ENCODE assay signal across 10 cellular contexts in the genomic region with DNA sequence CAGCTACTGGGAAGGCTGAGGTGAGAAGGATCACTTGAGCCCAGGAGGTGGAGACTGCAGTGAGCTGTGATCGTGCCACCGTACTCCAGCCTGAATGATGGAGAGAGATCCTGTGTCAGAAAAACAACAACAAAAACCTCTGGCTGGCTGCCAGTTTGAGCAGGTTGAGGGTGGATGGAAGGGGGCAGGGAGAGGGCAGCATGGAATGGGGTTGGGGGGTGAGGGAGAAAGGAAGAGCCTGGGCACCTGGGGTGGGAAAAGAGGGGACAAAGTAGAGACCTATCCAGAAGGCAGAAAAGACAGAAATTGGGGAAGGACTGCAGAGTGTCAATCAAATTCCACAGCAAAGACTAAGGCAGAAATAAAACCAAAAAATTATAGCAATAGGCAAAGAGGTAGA. TPM values are rescaled to one million over a fixed set of nuclear protein-coding genes. Genes with fewer than 3 reads are reported as not detected.
A peak's percentile ranks its signal among the peaks of the same experiment; 100 is the strongest.
DNase-seq lines count a peak whose midpoint lies in the region; ATAC-seq and TF ChIP-seq lines count a peak whose summit lies in the region.
"Had no signal": no experiment of that assay in that cellular context is flagged by ENCODE, and none has a peak within 500 bp of the region (broad histone marks: within the 10 kb centered on the region; RNA-seq: fewer than 3 reads in every experiment).

No MANE protein-coding gene starts in this region.

- H3K27ac ChIP-seq in CD4-positive, alpha-beta T cell (ENCODE audit: low read depth, low read length) = no peak overlapping the region
- H3K27ac ChIP-seq in HUES64 (ENCODE audit: low read depth, low read length) (peak overlapping the region; percentile 97; the same call in 1 of the 2 replicates), heart right ventricle (peak overlapping the region in 2 of 10 donors; percentile 13 to 93)
- H3K27ac ChIP-seq: ascending aorta, thyroid gland had no signal

- no peak for ATAC-seq in CD4-positive, alpha-beta T cell (ENCODE audit: poor library complexity)
- ATAC-seq in activated B cell treated with CpG ODN at 0.5 μM for 24 hours (ENCODE audit: low read depth) (no peak), heart right ventricle (no peak), GM21619 (IDR thresholded peaks at IDR 0.05; ENCODE audit: unreplicated experiment) (no peak)

- no peak for DNase-seq in CD4-positive, alpha-beta T cell
- DNase-seq in activated B cell treated with CpG ODN at 0.5 μM for 24 hours (no peak), lung microvascular endothelial cell (ENCODE audit: low read depth in 2 of 2) (peak; percentile 15 to 20), LoVo (ENCODE audit: low spot score) (no peak), heart right ventricle (no peak), AML-193 (lab: John Stamatoyannopoulos, UW) (no peak)

- peak overlapping the region; percentile 96 for H3K9ac ChIP-seq in HUES64 (ENCODE audit: low read depth, low read length)

- H3K4me1 Mint-ChIP-seq in CD4-positive, alpha-beta T cell (ENCODE audit: low read depth) = peaks cover 46% of the 10 kb centered on the region
- H3K4me1 Mint-ChIP-seq in activated B cell treated with CpG ODN at 0.5 μM for 24 hours = peaks cover 45% of the 10 kb centered on the region

- H3K4me3 ChIP-seq in HUES64 (ENCODE audit: low read length) = peak overlapping the region; percentile 100; the same call in 1 of the 2 replicates
- H3K4me3 ChIP-seq in heart right ventricle = peak overlapping the region in 1 of 10 donors; percentile 83

- H3K27ac Mint-ChIP-seq in CD4-positive, alpha-beta T cell = no peak overlapping the region
- H3K27ac Mint-ChIP-seq in activated B cell treated with CpG ODN at 0.5 μM for 24 hours = peak overlapping the region; percentile 95

- H3K4me1 ChIP-seq in HUES64 (ENCODE audit: insufficient read depth, low read length) = peaks cover 3% of the 10 kb centered on the region
- peaks cover 9 to 48% (median 36%) of the 10 kb centered on the region in 9 donors for H3K4me1 ChIP-seq in heart right ventricle

- H3K36me3 Mint-ChIP-seq in CD4-positive, alpha-beta T cell (ENCODE audit: low read depth) = peaks cover 32% of the 10 kb centered on the region
- peaks cover 61% of the 10 kb centered on the region for H3K36me3 Mint-ChIP-seq in activated B cell treated with CpG ODN at 0.5 μM for 24 hours (ENCODE audit: low read depth)

- no peaks in the 10 kb centered on the region for H3K27me3 ChIP-seq in CD4-positive, alpha-beta T cell (ENCODE audit: control insufficient read depth, insufficient read depth, low read length)
- no peaks in the 10 kb centered on the region for H3K27me3 ChIP-seq in HUES64 (ENCODE audit: insufficient read depth, low read length)
- H3K27me3 ChIP-seq in heart right ventricle = peaks cover 0 to 6% (median 0%) of the 10 kb centered on the region in 7 donors
- H3K27me3 ChIP-seq: ascending aorta, thyroid gland had no signal

- CTCF ChIA-PET in CD4-positive, alpha-beta T cell (lab: Charles Lee) = no interaction called here
- CTCF ChIA-PET in activated B cell treated with CpG ODN at 0.5 μM for 24 hours (lab: Charles Lee) = interaction anchor here (1.8 to 2.1 kb wide), 2 partner anchors 30 to 57 kb away, joined by 9 to 10 read pairs; no protein-coding TSS in a partner anchor

- intact Hi-C loops in CD4-positive, alpha-beta T cell (cut with DNase I, micrococcal nuclease) = loop anchor here in 1 of 2 experiments (10.0 kb wide), 2 partner anchors 471 to 1541 kb away; a partner anchor contains a TSS
- intact Hi-C loops in activated B cell treated with CpG ODN at 0.5 μM for 24 hours (cut with micrococcal nuclease) (loop anchor here (10.0 kb wide), 1 partner anchor 441 kb away; no protein-coding TSS in a partner anchor), heart right ventricle (cut with DNase I) (loop anchor here in 3 of 10 donors (10.0 kb wide), 1 partner anchor 51 kb away; no protein-coding TSS in a partner anchor)

- H3K4me3 Mint-ChIP-seq in CD4-positive, alpha-beta T cell = peak overlapping the region; percentile 2
- H3K4me3 Mint-ChIP-seq in activated B cell treated with CpG ODN at 0.5 μM for 24 hours = peak overlapping the region; percentile 95

- H3K36me3 ChIP-seq in HUES64 (ENCODE audit: insufficient read depth, low read length) (peaks cover 63% of the 10 kb centered on the region), heart right ventricle (peaks cover 0 to 47% (median 7%) of the 10 kb centered on the region in 9 donors)
- H3K36me3 ChIP-seq: thyroid gland had no signal

- TF ChIP-seq CTCF in CD4-positive, alpha-beta T cell (IDR thresholded peaks at IDR 0.05) = no peak
- TF ChIP-seq CTCF in activated B cell treated with CpG ODN at 0.5 μM for 24 hours (IDR thresholded peaks at IDR 0.05) (no peak), heart right ventricle (IDR thresholded peaks at IDR 0.05) (no peak)

- 93% methylated on average over 2 of the region's 2 CpGs for WGBS in HUES64
- WGBS in heart right ventricle, 2 donors = 60 to 74% methylated on average over 2 of the region's 2 CpGs

- no peaks in the 10 kb centered on the region for H3K9me3 Mint-ChIP-seq in CD4-positive, alpha-beta T cell
- H3K9me3 Mint-ChIP-seq in activated B cell treated with CpG ODN at 0.5 μM for 24 hours = no peaks in the 10 kb centered on the region

- POLR2A ChIA-PET in CD4-positive, alpha-beta T cell (lab: Charles Lee) = interaction anchor here (0.6 to 1.7 kb wide), 2 partner anchors 38 to 66 kb away, joined by 3 to 7 read pairs; no protein-coding TSS in a partner anchor
- POLR2A ChIA-PET in activated B cell treated with CpG ODN at 0.5 μM for 24 hours (lab: Charles Lee) = interaction anchor here (0.6 to 5.8 kb wide), 4 partner anchors 30 to 57 kb away, joined by 3 to 242 read pairs (median 8); no protein-coding TSS in a partner anchor

- no peaks in the 10 kb centered on the region for H3K27me3 Mint-ChIP-seq in CD4-positive, alpha-beta T cell
- no peaks in the 10 kb centered on the region for H3K27me3 Mint-ChIP-seq in activated B cell treated with CpG ODN at 0.5 μM for 24 hours

- no peaks in the 10 kb centered on the region for H3K9me3 ChIP-seq in CD4-positive, alpha-beta T cell (ENCODE audit: control insufficient read depth, low read length)
- H3K9me3 ChIP-seq in HUES64 (ENCODE audit: insufficient read depth, low read depth, low read length) (no peaks in the 10 kb centered on the region), heart right ventricle (no peaks in the 10 kb centered on the region)
- H3K9me3 ChIP-seq: ascending aorta, thyroid gland had no signal

RNA-seq across cellular contexts. Expression of a gene that starts 4.7 kb away (rescaled TPM):
- 1 to 10 TPM; 7.1 TPM for total RNA-seq in CD4-positive, alpha-beta T cell
- polyA plus RNA-seq in HUES64 (2013, experiment 1 of 2) = 129 TPM
- polyA plus RNA-seq in HUES64 (2013, experiment 2 of 2) = 116 TPM
- total RNA-seq in activated B cell treated with CpG ODN at 0.5 μM for 24 hours = 70.7 and 77.9 TPM in 2 replicates
- 19.0 and 34.9 TPM in 2 replicates for total RNA-seq in lung microvascular endothelial cell
- total RNA-seq in heart right ventricle = 10 to 100 TPM in 2 of 10 donors, 1 to 10 TPM in 8; 3.2 to 17.7 (median 5.3) TPM
- 10 to 100 TPM in 1 of 2 donors, 1 to 10 TPM in 1; 6.3 to 30.5 TPM for polyA plus RNA-seq in heart right ventricle

RNA-seq across cellular contexts. Expression of a gene that starts 37.4 kb away (rescaled TPM):
- 10 to 100 TPM; 90.0 to 94.0 TPM for total RNA-seq in CD4-positive, alpha-beta T cell
- polyA plus RNA-seq in HUES64 (2013, experiment 1 of 2) = 68.0 TPM
- polyA plus RNA-seq in HUES64 (2013, experiment 2 of 2) = 72.1 TPM
- total RNA-seq in activated B cell treated with CpG ODN at 0.5 μM for 24 hours (83.9 and 90.4 TPM in 2 replicates), lung microvascular endothelial cell (67.6 and 84.3 TPM in 2 replicates), heart right ventricle (10 to 100 TPM; 43.3 to 56.1 (median 50.0) TPM)
- 10 to 100 TPM; 50.4 to 63.3 TPM for polyA plus RNA-seq in heart right ventricle

RNA-seq across cellular contexts. Expression of a gene that starts 37.8 kb away (rescaled TPM):
- total RNA-seq in CD4-positive, alpha-beta T cell = 10 to 100 TPM; 19.0 to 20.2 TPM
- polyA plus RNA-seq in HUES64 (2013, experiment 1 of 2) = 21.3 TPM
- 21.3 TPM for polyA plus RNA-seq in HUES64 (2013, experiment 2 of 2)
- total RNA-seq in activated B cell treated with CpG ODN at 0.5 μM for 24 hours (28.3 and 35.8 TPM in 2 replicates), lung microvascular endothelial cell (8.9 and 13.9 TPM in 2 replicates), heart right ventricle (10 to 100 TPM; 14.6 to 22.8 (median 19.7) TPM)
- 10 to 100 TPM; 13.0 to 20.3 TPM for polyA plus RNA-seq in heart right ventricle

Comparison
In these comparisons a context has a peak if more than half of its experiments do, and no peak if none do; other contexts are left out.
1. DNase-seq: peak in lung microvascular endothelial cell (2 of 2); none in CD4-positive, alpha-beta T cell (0 of 10), activated B cell treated with CpG ODN at 0.5 μM for 24 hours (single experiment), LoVo (single experiment), heart right ventricle (0 of 2) and AML-193 (0 of 2).